ENCODE assay signal across 2 cellular contexts in the genomic region with DNA sequence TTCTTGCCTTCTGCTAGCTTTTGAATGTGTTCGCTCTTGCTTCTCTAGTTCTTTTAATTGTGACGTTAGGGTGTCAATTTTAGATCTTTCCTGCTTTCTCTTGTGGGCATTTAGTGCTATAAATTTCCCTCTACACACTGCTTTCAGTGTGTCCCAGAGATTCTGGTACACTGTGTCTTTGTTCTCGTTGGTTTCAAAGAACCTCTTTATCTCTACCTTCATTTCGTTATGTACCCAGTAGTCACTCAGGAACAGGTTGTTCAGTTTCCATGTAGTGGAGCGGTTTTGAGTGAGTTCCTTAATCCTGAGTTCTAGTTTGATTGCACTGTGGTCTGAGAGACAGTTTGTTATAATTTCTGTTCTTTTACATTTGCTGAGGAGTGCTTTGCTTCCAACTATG. TPM values are rescaled to one million over a fixed set of nuclear protein-coding genes. Genes with fewer than 3 reads are reported as not detected.
"Had no signal": no experiment of that assay in that cellular context is flagged by ENCODE, and none has a peak within 500 bp of the region (broad histone marks: within the 10 kb centered on the region; RNA-seq: fewer than 3 reads in every experiment).

No MANE protein-coding gene starts in this region.

RNA-seq across cellular contexts. Expression of a gene that starts 5.9 kb away (rescaled TPM):
- total RNA-seq: activated T-helper 1 cell treated with anti-CD3 and anti-CD28 coated beads, Interleukin-12 subunit alpha, Interleukin-12 subunit beta, Interleukin-2, Interleukin-4 antibody, amounts not matched to agents 30 ng/mL and 10 ng/mL and 1 ng/mL, durations not matched to agents 14 hours and 24 hours and 36 hours; bronchial epithelial cell had no signal
